Comparison of ENCODE assay signal across 4 cellular contexts in genomic region chr6:45756611-45757010, GRCh38.
"Had no signal": no experiment of that assay in that cellular context is flagged by ENCODE, and none has a peak within 500 bp of the region (broad histone marks: within the 10 kb centered on the region; RNA-seq: fewer than 3 reads in every experiment).

No MANE protein-coding gene starts in this region.

- DNase-seq: H9, HCEC 1CT, IMR-90 had no signal

- H3K4me2 ChIP-seq: GM23338 had no signal

- ATAC-seq: GM23338 had no signal

- H3K4me3 ChIP-seq: GM23338 had no signal
